21 cellular contexts compared by ENCODE assay signal in genomic region chr10:67925449-67926005, GRCh38. TPM values are rescaled to one million over a fixed set of nuclear protein-coding genes. Genes with fewer than 3 reads are reported as not detected.
DNase-seq lines count a peak whose midpoint lies in the region; ATAC-seq, FAIRE-seq and TF ChIP-seq lines count a peak whose summit lies in the region.
"Had no signal": no experiment of that assay in that cellular context is flagged by ENCODE, and none has a peak within 500 bp of the region (broad histone marks: within the 10 kb centered on the region; RNA-seq: fewer than 3 reads in every experiment).

No MANE protein-coding gene starts in this region.

- H3K27ac Mint-ChIP-seq in activated CD8-positive, alpha-beta memory T cell treated with anti-CD3 and anti-CD28 coated beads, Interleukin-2, amount 10 ng/mL, durations not matched to agents 7 days and 5 days = no peak overlapping the region
- H3K27ac Mint-ChIP-seq: activated CD8-positive, alpha-beta T cell treated with anti-CD3 and anti-CD28 coated beads, Interleukin-2, amount 10 ng/mL, durations not matched to agents 7 days and 5 days; natural killer cell treated with Interleukin-12 subunit alpha and Interleukin-12 subunit beta and Interleukin-15 and Interleukin-18, amount 100 ng/mL, for 72 hours; T-helper 17 cell had no signal

- no peaks in the 10 kb centered on the region for H3K27me3 Mint-ChIP-seq in activated CD8-positive, alpha-beta memory T cell treated with anti-CD3 and anti-CD28 coated beads, Interleukin-2, amount 10 ng/mL, durations not matched to agents 7 days and 5 days
- H3K27me3 Mint-ChIP-seq: natural killer cell treated with Interleukin-12 subunit alpha and Interleukin-12 subunit beta and Interleukin-15 and Interleukin-18, amount 100 ng/mL, for 72 hours; T-helper 17 cell had no signal

- H3K4ac ChIP-seq in IMR-90 (ENCODE audit: low read depth, low read length) = no peak overlapping the region

- H3K23ac ChIP-seq in IMR-90 (ENCODE audit: low read depth, low read length) = no peak overlapping the region

- no peak overlapping the region for H2AK5ac ChIP-seq in IMR-90 (ENCODE audit: low read depth, low read length)

- H4K5ac ChIP-seq in IMR-90 (ENCODE audit: low read depth, low read length) = no peak overlapping the region; the same call in 1 of the 2 replicates

- FAIRE-seq in bronchial epithelial cell (lab: Jason Lieb, UNC) = no peak
- FAIRE-seq: endothelial cell of umbilical vein had no signal

- no peak overlapping the region for H2BK120ac ChIP-seq in IMR-90 (ENCODE audit: low read depth, low read length)

- CTCF ChIA-PET in IMR-90 (lab: Yijun Ruan, JAX) = no interaction called here
- CTCF ChIA-PET in activated CD8-positive, alpha-beta memory T cell treated with anti-CD3 and anti-CD28 coated beads, Interleukin-2, amount 10 ng/mL, durations not matched to agents 7 days and 5 days (lab: Charles Lee) = no interaction called here

- no peak overlapping the region for H3K14ac ChIP-seq in IMR-90 (replicated peaks; ENCODE audit: low read depth, low read length)

- H3K4me1 ChIP-seq in DND-41 (ENCODE audit: insufficient read depth, low read length) = no peaks in the 10 kb centered on the region
- H3K4me1 ChIP-seq in IMR-90 (ENCODE audit: control insufficient read depth, insufficient read depth, low read length) = peaks cover 4% of the 10 kb centered on the region; the same call in 1 of the 2 replicates
- H3K4me1 ChIP-seq: heart right ventricle, prostate gland, spleen, tibial artery had no signal

- H3K4me1 Mint-ChIP-seq in activated CD8-positive, alpha-beta memory T cell treated with anti-CD3 and anti-CD28 coated beads, Interleukin-2, amount 10 ng/mL, durations not matched to agents 7 days and 5 days = no peaks in the 10 kb centered on the region
- H3K4me1 Mint-ChIP-seq: CD14-positive monocyte had no signal

- peak overlapping the region; percentile 8; the same call in 1 of the 2 replicates for H3K18ac ChIP-seq in IMR-90 (ENCODE audit: low read depth, low read length)

- no peak for TF ChIP-seq POLR2A in IMR-90 (IDR thresholded peaks at IDR 0.05; ENCODE audit: low read depth, low read length)

- no peaks in the 10 kb centered on the region for H3K9me3 Mint-ChIP-seq in activated CD8-positive, alpha-beta memory T cell treated with anti-CD3 and anti-CD28 coated beads, Interleukin-2, amount 10 ng/mL, durations not matched to agents 7 days and 5 days (ENCODE audit: low read depth)
- H3K9me3 Mint-ChIP-seq: natural killer cell treated with Interleukin-12 subunit alpha and Interleukin-12 subunit beta and Interleukin-15 and Interleukin-18, amount 100 ng/mL, for 72 hours had no signal

- no peaks in the 10 kb centered on the region for H4K20me1 ChIP-seq in DND-41 (ENCODE audit: insufficient read depth, low read length)
- no peaks in the 10 kb centered on the region for H4K20me1 ChIP-seq in IMR-90 (ENCODE audit: insufficient read depth, low read length)

- POLR2A ChIA-PET in IMR-90 (lab: Charles Lee; ENCODE audit: unreplicated experiment) = no interaction called here

- H4K91ac ChIP-seq in IMR-90 (ENCODE audit: insufficient read depth, low read depth, low read length) = 0 out of 2 replicates have a peak overlapping the region, but pooled peaks have one; percentile 6

- no peak overlapping the region for H2AK9ac ChIP-seq in IMR-90 (replicated peaks; ENCODE audit: low read depth, low read length, poor library complexity)

- TF ChIP-seq CTCF in DND-41 (IDR thresholded peaks at IDR 0.05; ENCODE audit: borderline replicate concordance, extremely low read depth, low read length, poor library complexity, severe bottlenecking) = no peak
- 0 out of 2 replicates have a peak, but pooled peaks have one; percentile 2 for TF ChIP-seq CTCF in IMR-90 (conservative IDR thresholded peaks at IDR 0.05; ENCODE audit: low read depth, low read length)
- no peak for TF ChIP-seq CTCF in bronchial epithelial cell (IDR thresholded peaks at IDR 0.05; ENCODE audit: insufficient read depth, low read length, severe bottlenecking)

- H3K36me3 ChIP-seq in DND-41 (ENCODE audit: insufficient read depth, low read length) (peaks cover 15% of the 10 kb centered on the region; the same call in 1 of the 2 replicates), IMR-90 (ENCODE audit: control insufficient read depth, insufficient read depth, low read length) (peaks cover 28% of the 10 kb centered on the region), bronchial epithelial cell (ENCODE audit: control insufficient read depth, insufficient read depth, low read length) (no peaks in the 10 kb centered on the region)
- H3K36me3 ChIP-seq: prostate gland had no signal

- H4K8ac ChIP-seq in IMR-90 (ENCODE audit: low read depth in 2 of 2, low read length in 2 of 2) = no peak overlapping the region; a peak in 1 of 4 replicates

- intact Hi-C loops in IMR-90 (cut with micrococcal nuclease) = loop anchor here (5.0 kb wide), 1 partner anchor 147 kb away; no protein-coding TSS in a partner anchor

- dilution Hi-C loops in IMR-90 (cut with HindIII; ENCODE audit: low sequenced_read_pairs, unreplicated experiment) = no loop called here

- no peak for DNase-seq in DND-41
- peak; percentile 84 for DNase-seq in IMR-90
- peak; percentile 17 for DNase-seq in bronchial epithelial cell (ENCODE audit: low read depth)
- peak; percentile 6 for DNase-seq in non-pigmented ciliary epithelial cell (ENCODE audit: low read depth)
- DNase-seq in NCI-H510A treated with DMSO at 0.1 percent for 48 hours (lab: John Stamatoyannopoulos, UW) = no peak
- no peak for DNase-seq in activated CD8-positive, alpha-beta memory T cell treated with anti-CD3 and anti-CD28 coated beads, Interleukin-2, amount 10 ng/mL, durations not matched to agents 7 days and 5 days
- no peak for DNase-seq in AML-193 (lab: John Stamatoyannopoulos, UW)
- DNase-seq: activated CD8-positive, alpha-beta T cell treated with anti-CD3 and anti-CD28 coated beads, Interleukin-2, amount 10 ng/mL, durations not matched to agents 7 days and 5 days; heart right ventricle; islet precursor cell; NCI-H2029; NCI-H446; Right ventricle myocardium superior; spleen; T-helper 17 cell; tibial artery had no signal

- H3K4me3 ChIP-seq in DND-41 (ENCODE audit: low read depth in 1 of 2, low read length in 2 of 2) = no peak overlapping the region
- H3K4me3 ChIP-seq in IMR-90 (ENCODE audit: insufficient read depth, low read depth, low read length) = no peak overlapping the region
- H3K4me3 ChIP-seq in bronchial epithelial cell (ENCODE audit: low read depth, low read length) = no peak overlapping the region
- H3K4me3 ChIP-seq: coronary artery, heart right ventricle, prostate gland, spleen, tibial artery had no signal

- H2BK15ac ChIP-seq in IMR-90 (ENCODE audit: low read depth, low read length) = no peak overlapping the region

- H3K27me3 ChIP-seq in DND-41 (ENCODE audit: insufficient read depth, low read length, poor library complexity) = no peaks in the 10 kb centered on the region
- H3K27me3 ChIP-seq in IMR-90 (ENCODE audit: control insufficient read depth, insufficient read depth, low read length) = no peaks in the 10 kb centered on the region
- no peaks in the 10 kb centered on the region for H3K27me3 ChIP-seq in bronchial epithelial cell (ENCODE audit: control insufficient read depth, insufficient read depth, low read length)
- H3K27me3 ChIP-seq: heart right ventricle, spleen, tibial artery had no signal

- H3K36me3 Mint-ChIP-seq in activated CD8-positive, alpha-beta memory T cell treated with anti-CD3 and anti-CD28 coated beads, Interleukin-2, amount 10 ng/mL, durations not matched to agents 7 days and 5 days = peaks cover 25% of the 10 kb centered on the region

- no peak overlapping the region for H2BK20ac ChIP-seq in IMR-90 (ENCODE audit: low read depth, low read length)

- no peak for TF ChIP-seq RAD21 in IMR-90 (IDR thresholded peaks at IDR 0.05; ENCODE audit: low read length)

- ATAC-seq in DND-41 (ENCODE audit: insufficient read depth, low read depth) (0 out of 3 replicates have a peak, but pooled peaks have one; percentile 22), IMR-90 (ENCODE audit: low read depth) (peak; percentile 66)
- ATAC-seq in activated CD8-positive, alpha-beta memory T cell treated with anti-CD3 and anti-CD28 coated beads, Interleukin-2, amount 10 ng/mL, durations not matched to agents 7 days and 5 days = no peak
- ATAC-seq: activated CD8-positive, alpha-beta T cell treated with anti-CD3 and anti-CD28 coated beads, Interleukin-2, amount 10 ng/mL, durations not matched to agents 7 days and 5 days; heart right ventricle; natural killer cell treated with Interleukin-12 subunit alpha and Interleukin-12 subunit beta and Interleukin-15 and Interleukin-18, amount 100 ng/mL, for 72 hours; T-helper 17 cell had no signal

- H3K9me3 ChIP-seq in DND-41 (ENCODE audit: insufficient read depth, low read length, severe bottlenecking) (no peaks in the 10 kb centered on the region), IMR-90 (ENCODE audit: control insufficient read depth, insufficient read depth, low read length) (no peaks in the 10 kb centered on the region)
- H3K9me3 ChIP-seq: heart right ventricle, prostate gland, spleen, tibial artery had no signal

- in situ Hi-C loops in IMR-90 (cut with MboI; ENCODE audit: low sequenced_read_pairs) = no loop called here

- BruUV-seq in IMR-90 (replicated peaks; lab: Mats Ljungman, UMichigan) = no TSS peak

- H2AFZ ChIP-seq in DND-41 (ENCODE audit: low read depth, low read length) (no peak overlapping the region), IMR-90 (replicated peaks; ENCODE audit: low read length, poor library complexity) (no peak overlapping the region)

- H3K4me2 ChIP-seq in DND-41 (ENCODE audit: insufficient read depth, low read length) (no peak overlapping the region), IMR-90 (ENCODE audit: low read depth, low read length) (no peak overlapping the region)

- peaks cover 14 to 27% of the 10 kb centered on the region in 2 experiments; a peak in 2 of 4 replicates for H3K79me1 ChIP-seq in IMR-90 (ENCODE audit: low read depth in 1 of 2, low read length in 2 of 2)

- H3K56ac ChIP-seq in IMR-90 (ENCODE audit: extremely low read depth, insufficient read depth, low read length) = no peak overlapping the region

- no peak overlapping the region for H3K4me3 Mint-ChIP-seq in activated CD8-positive, alpha-beta memory T cell treated with anti-CD3 and anti-CD28 coated beads, Interleukin-2, amount 10 ng/mL, durations not matched to agents 7 days and 5 days
- H3K4me3 Mint-ChIP-seq: activated CD8-positive, alpha-beta T cell treated with anti-CD3 and anti-CD28 coated beads, Interleukin-2, amount 10 ng/mL, durations not matched to agents 7 days and 5 days; CD14-positive monocyte; natural killer cell treated with Interleukin-12 subunit alpha and Interleukin-12 subunit beta and Interleukin-15 and Interleukin-18, amount 100 ng/mL, for 72 hours; T-helper 17 cell had no signal

- H3K9ac ChIP-seq in DND-41 (ENCODE audit: low read depth, low read length) (no peak overlapping the region), IMR-90 (ENCODE audit: low read depth, low read length) (no peak overlapping the region)

- H2BK5ac ChIP-seq in IMR-90 (ENCODE audit: low read depth, low read length, poor library complexity, severe bottlenecking) = peak overlapping the region; percentile 48

- H3K9me1 ChIP-seq in IMR-90 (ENCODE audit: insufficient read depth, low read length) = no peaks in the 10 kb centered on the region

- no peaks in the 10 kb centered on the region for H3K79me2 ChIP-seq in DND-41 (ENCODE audit: insufficient read depth, low read length)

- H3K27ac ChIP-seq in DND-41 (ENCODE audit: low read length) (no peak overlapping the region), IMR-90 (ENCODE audit: insufficient read depth, low read length) (0 out of 2 replicates have a peak overlapping the region, but pooled peaks have one; percentile 1)
- H3K27ac ChIP-seq: coronary artery, heart right ventricle, prostate gland, spleen, tibial artery had no signal

- no CpG with 5 or more reads among the region's 1 CpG for WGBS in IMR-90 (ENCODE audit: extremely low coverage in 2 of 2, insufficient read length in 1 of 2), 2 experiments

RNA-seq across cellular contexts. Expression of gene SIRT1, which starts 41.1 kb away (rescaled TPM):
- total RNA-seq in IMR-90 (2012; rRNA removed) (12.9 and 20.6 TPM in 2 replicates), bronchial epithelial cell (9.9 and 10.8 TPM in 2 replicates)
- 6.9 and 9.5 TPM in 2 replicates for polyA plus RNA-seq in IMR-90 (2012; rRNA removed)
- polyA plus RNA-seq in IMR-90 (2012; cell fraction: cytosol; rRNA removed) = 1.4 and 1.7 TPM in 2 replicates
- 1.3 and 7.2 TPM in 2 replicates for polyA plus RNA-seq in IMR-90 (2012; cell fraction: nucleus; rRNA removed; ENCODE audit: low replicate concordance)
- total RNA-seq in activated CD8-positive, alpha-beta memory T cell treated with anti-CD3 and anti-CD28 coated beads, Interleukin-2, amount 10 ng/mL, durations not matched to agents 7 days and 5 days = 10 to 100 TPM; 20.7 to 23.4 TPM

Comparison
In these comparisons a context has a peak if more than half of its experiments do, and no peak if none do; other contexts are left out.
1. DNase-seq: peak in IMR-90 (single experiment), bronchial epithelial cell (single experiment) and non-pigmented ciliary epithelial cell (single experiment); none in DND-41 (single experiment), NCI-H510A treated with DMSO at 0.1 percent for 48 hours (single experiment), activated CD8-positive, alpha-beta memory T cell treated with anti-CD3 and anti-CD28 coated beads, Interleukin-2, amount 10 ng/mL, durations not matched to agents 7 days and 5 days (single experiment) and AML-193 (0 of 2).